20 cellular contexts compared by ENCODE assay signal in the genomic region with DNA sequence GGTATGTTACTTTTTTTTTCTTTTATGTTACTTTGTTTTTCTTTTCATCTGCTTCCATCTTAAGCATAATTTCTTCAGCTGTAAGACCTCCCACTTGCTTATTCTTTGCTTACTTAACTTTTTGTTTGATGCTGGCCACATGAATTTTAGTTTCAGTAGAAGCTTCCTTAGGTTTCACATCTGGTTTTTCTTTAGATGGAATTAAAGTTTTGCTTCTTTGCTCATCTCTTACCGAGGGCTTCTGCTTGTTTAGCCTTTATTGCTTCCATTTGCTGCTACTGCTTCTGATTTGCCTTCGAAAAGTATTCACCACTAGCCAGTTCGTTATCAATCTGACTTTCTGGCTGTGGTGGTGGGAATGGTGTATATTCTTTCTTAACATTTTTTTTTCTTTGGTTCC.
"Had no signal": no experiment of that assay in that cellular context is flagged by ENCODE, and none has a peak within 500 bp of the region (broad histone marks: within the 10 kb centered on the region; RNA-seq: fewer than 3 reads in every experiment).

No MANE protein-coding gene starts in this region.

- H3K4me3 Mint-ChIP-seq: endodermal cell; memory B cell; naive B cell; nephron; stimulated activated naive B cell treated with anti-CD40 and anti-IgM and Interleukin-4, amounts not matched to agents 10 μg/mL and 1 μg/mL and 100 μg/mL, for 72 hours; stimulated activated naive CD8-positive, alpha-beta T cell treated with anti-CD3 and anti-CD28 coated beads, Interleukin-15, amount 100 ng/mL, for 72 hours had no signal

- H3K27ac Mint-ChIP-seq: endodermal cell; memory B cell; naive B cell; nephron; stimulated activated naive B cell treated with anti-CD40 and anti-IgM and Interleukin-4, amounts not matched to agents 10 μg/mL and 1 μg/mL and 100 μg/mL, for 72 hours had no signal

- H3K27ac ChIP-seq: gastroesophageal sphincter, lower lobe of right lung, testis, tibial nerve, upper lobe of right lung, vagina had no signal

- H3K4me3 ChIP-seq: gastroesophageal sphincter, lower lobe of right lung, testis, tibial nerve, upper lobe of right lung, vagina had no signal

- H3K4me1 Mint-ChIP-seq: endodermal cell; nephron; stimulated activated naive CD8-positive, alpha-beta T cell treated with anti-CD3 and anti-CD28 coated beads, Interleukin-15, amount 100 ng/mL, for 72 hours had no signal

- H3K9me3 ChIP-seq: gastroesophageal sphincter, lower lobe of right lung, testis, tibial nerve, upper lobe of right lung, vagina had no signal

- H3K27me3 ChIP-seq: gastroesophageal sphincter, testis, tibial nerve, upper lobe of right lung, vagina had no signal

- FAIRE-seq: colon had no signal

- DNase-seq: effector CD4-positive, alpha-beta T cell; endodermal cell; foreskin fibroblast; glutamatergic neuron; islet precursor cell; lower lobe of right lung; midbrain; naive B cell; stimulated activated CD4-positive, alpha-beta T cell treated with anti-CD3 and anti-CD28 coated beads, Interleukin-2, amount 100 ng/mL, for 24 hours; stimulated activated CD4-positive, alpha-beta T cell treated with anti-CD3 and anti-CD28 coated beads, Interleukin-4, amount 100 ng/mL, for 4 hours; stimulated activated naive B cell treated with anti-CD40 and anti-IgM and Interleukin-4, amounts not matched to agents 10 μg/mL and 1 μg/mL and 100 μg/mL, for 72 hours; stimulated activated naive CD8-positive, alpha-beta T cell treated with anti-CD3 and anti-CD28 coated beads, Interleukin-15, amount 100 ng/mL, for 72 hours; testis; upper lobe of right lung had no signal

- H3K4me1 ChIP-seq: gastroesophageal sphincter, lower lobe of right lung, testis, tibial nerve, upper lobe of right lung, vagina had no signal

- H3K9me3 Mint-ChIP-seq: endodermal cell; memory B cell; naive B cell; nephron; stimulated activated naive B cell treated with anti-CD40 and anti-IgM and Interleukin-4, amounts not matched to agents 10 μg/mL and 1 μg/mL and 100 μg/mL, for 72 hours; stimulated activated naive CD8-positive, alpha-beta T cell treated with anti-CD3 and anti-CD28 coated beads, Interleukin-15, amount 100 ng/mL, for 72 hours had no signal

- H3K27me3 Mint-ChIP-seq: memory B cell; naive B cell; stimulated activated naive B cell treated with anti-CD40 and anti-IgM and Interleukin-4, amounts not matched to agents 10 μg/mL and 1 μg/mL and 100 μg/mL, for 72 hours; stimulated activated naive CD8-positive, alpha-beta T cell treated with anti-CD3 and anti-CD28 coated beads, Interleukin-15, amount 100 ng/mL, for 72 hours had no signal
